2 cellular contexts compared by ENCODE assay signal in genomic region chr7:150334108-150334507, GRCh38.
TF ChIP-seq lines count a peak whose summit lies in the region.

No MANE protein-coding gene starts in this region.

TF ChIP-seq in WTC11, 78 proteins besides CTCF, POLR2A, EP300 and RAD21:
- TF ChIP-seq, protein P1, sequence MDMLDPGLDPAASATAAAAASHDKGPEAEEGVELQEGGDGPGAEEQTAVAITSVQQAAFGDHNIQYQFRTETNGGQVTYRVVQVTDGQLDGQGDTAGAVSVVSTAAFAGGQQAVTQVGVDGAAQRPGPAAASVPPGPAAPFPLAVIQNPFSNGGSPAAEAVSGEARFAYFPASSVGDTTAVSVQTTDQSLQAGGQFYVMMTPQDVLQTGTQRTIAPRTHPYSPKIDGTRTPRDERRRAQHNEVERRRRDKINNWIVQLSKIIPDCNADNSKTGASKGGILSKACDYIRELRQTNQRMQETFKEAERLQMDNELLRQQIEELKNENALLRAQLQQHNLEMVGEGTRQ (CRISPR knock-in tag; IDR thresholded peaks at IDR 0.05): no peak

TF ChIP-seq in HepG2, 621 proteins besides CTCF, POLR2A, EP300 and RAD21:
- no peak for TF ChIP-seq ZBTB2 (CRISPR knock-in tag; IDR thresholded peaks at IDR 0.05; ENCODE audit: low read depth)
- TF ChIP-seq NR3C1 (CRISPR knock-in tag; IDR thresholded peaks at IDR 0.05): no peak
- no peak for TF ChIP-seq ZMAT3 (CRISPR knock-in tag; conservative IDR thresholded peaks at IDR 0.05)
- TF ChIP-seq IRX3 (CRISPR knock-in tag; IDR thresholded peaks at IDR 0.05; ENCODE audit: borderline replicate concordance, low read depth): no peak
- TF ChIP-seq SP4 (CRISPR knock-in tag; IDR thresholded peaks at IDR 0.05): no peak
- no peak for TF ChIP-seq NR2F1 (CRISPR knock-in tag; IDR thresholded peaks at IDR 0.05)
- TF ChIP-seq AGO2 (optimal IDR thresholded peaks at IDR 0.05; ENCODE audit: low read depth, low read length): no peak
- TF ChIP-seq, protein P2, sequence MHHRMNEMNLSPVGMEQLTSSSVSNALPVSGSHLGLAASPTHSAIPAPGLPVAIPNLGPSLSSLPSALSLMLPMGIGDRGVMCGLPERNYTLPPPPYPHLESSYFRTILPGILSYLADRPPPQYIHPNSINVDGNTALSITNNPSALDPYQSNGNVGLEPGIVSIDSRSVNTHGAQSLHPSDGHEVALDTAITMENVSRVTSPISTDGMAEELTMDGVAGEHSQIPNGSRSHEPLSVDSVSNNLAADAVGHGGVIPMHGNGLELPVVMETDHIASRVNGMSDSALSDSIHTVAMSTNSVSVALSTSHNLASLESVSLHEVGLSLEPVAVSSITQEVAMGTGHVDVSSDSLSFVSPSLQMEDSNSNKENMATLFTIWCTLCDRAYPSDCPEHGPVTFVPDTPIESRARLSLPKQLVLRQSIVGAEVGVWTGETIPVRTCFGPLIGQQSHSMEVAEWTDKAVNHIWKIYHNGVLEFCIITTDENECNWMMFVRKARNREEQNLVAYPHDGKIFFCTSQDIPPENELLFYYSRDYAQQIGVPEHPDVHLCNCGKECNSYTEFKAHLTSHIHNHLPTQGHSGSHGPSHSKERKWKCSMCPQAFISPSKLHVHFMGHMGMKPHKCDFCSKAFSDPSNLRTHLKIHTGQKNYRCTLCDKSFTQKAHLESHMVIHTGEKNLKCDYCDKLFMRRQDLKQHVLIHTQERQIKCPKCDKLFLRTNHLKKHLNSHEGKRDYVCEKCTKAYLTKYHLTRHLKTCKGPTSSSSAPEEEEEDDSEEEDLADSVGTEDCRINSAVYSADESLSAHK (CRISPR knock-in tag; IDR thresholded peaks at IDR 0.05; ENCODE audit: borderline replicate concordance): no peak
- TF ChIP-seq ZBTB42 (CRISPR knock-in tag; IDR thresholded peaks at IDR 0.05): no peak
- TF ChIP-seq ZFY (CRISPR knock-in tag; IDR thresholded peaks at IDR 0.05): no peak
- no peak for TF ChIP-seq ZNF792 (CRISPR knock-in tag; IDR thresholded peaks at IDR 0.05)
- TF ChIP-seq MXD1 (CRISPR knock-in tag; IDR thresholded peaks at IDR 0.05): no peak
